8 cellular contexts compared by ENCODE assay signal in genomic region chr12:89353188-89353822, GRCh38. TPM values are rescaled to one million over a fixed set of nuclear protein-coding genes. Genes with fewer than 3 reads are reported as not detected.
DNase-seq lines count a peak whose midpoint lies in the region; ATAC-seq and TF ChIP-seq lines count a peak whose summit lies in the region.

No MANE protein-coding gene starts in this region.

- peak in 1 of 4 donors; percentile 47 for TF ChIP-seq POLR2A in stomach (IDR thresholded peaks at IDR 0.05)

- intact Hi-C loops in CD8-positive, alpha-beta T cell (cut with DNase I, micrococcal nuclease): loop anchor here (2.0 to 10.0 kb wide), 11 partner anchors 106 to 1317 kb away; partner anchors contain the start of genes POC1B (in 2 of the 2), ATP2B1 (in 1 of the 2), CEP290 (in 1 of the 2) and TMTC3 (in 1 of the 2)
- intact Hi-C loops in stomach (cut with DNase I; ENCODE audit: low total_unique reads): no loop called here

- WGBS in esophagus, 2 donors: 0 to 1% methylated on average over 31 to 49 of the region's 49 CpGs
- 0 to 1% (median 0%) methylated on average over 23 to 49 of the region's 49 CpGs for WGBS in stomach, 5 donors

- peaks cover 15% of the 10 kb centered on the region; the same call in 1 of the 2 replicates for H4K20me1 ChIP-seq in GM23338 (replicated peaks; ENCODE audit: insufficient read depth)

- no peaks in the 10 kb centered on the region for H3K9me2 ChIP-seq in GM23338 (ENCODE audit: insufficient read depth)

- peaks cover 29% of the 10 kb centered on the region; the same call in 1 of the 2 replicates for H3F3A ChIP-seq in GM23338 (replicated peaks; ENCODE audit: low read depth)

- no peak for TF ChIP-seq CTCF in CD8-positive, alpha-beta T cell (IDR thresholded peaks at IDR 0.05)
- TF ChIP-seq CTCF in GM23338 (conservative IDR thresholded peaks at IDR 0.05; ENCODE audit: low read depth in 2 of 2) (no peak), stomach (IDR thresholded peaks at IDR 0.05) (no peak)

- H3K9me3 Mint-ChIP-seq in CD8-positive, alpha-beta T cell: no peaks in the 10 kb centered on the region
- peaks cover 14% of the 10 kb centered on the region for H3K9me3 Mint-ChIP-seq in GM23338

- H3K4me1 ChIP-seq in CD8-positive, alpha-beta T cell (ENCODE audit: insufficient read depth, low read length): peaks cover 24% of the 10 kb centered on the region
- H3K4me1 ChIP-seq in GM23338 (ENCODE audit: insufficient read depth) (peaks cover 47% of the 10 kb centered on the region), esophagus (ENCODE audit: control insufficient read depth in 2 of 2, insufficient read depth in 2 of 2, low read length in 1 of 2) (peaks cover 4 to 11% of the 10 kb centered on the region in 2 donors), mononuclear cell (ENCODE audit: insufficient read depth, low read length) (peaks cover 59% of the 10 kb centered on the region), stomach (peaks cover 15 to 59% (median 34%) of the 10 kb centered on the region in 4 donors)

- H3K27ac ChIP-seq in CD8-positive, alpha-beta T cell (ENCODE audit: low read depth, low read length): peak overlapping the region; percentile 20
- H3K27ac ChIP-seq in GM23338 (ENCODE audit: low read depth): peak overlapping the region; percentile 99
- peak overlapping the region; percentile 93 to 98 for H3K27ac ChIP-seq in esophagus (ENCODE audit: low read depth in 2 of 2, low read length in 1 of 2)
- H3K27ac ChIP-seq in stomach: peak overlapping the region; percentile 96 to 99 (median 97)

- H3K4me3 Mint-ChIP-seq in CD8-positive, alpha-beta T cell: peak overlapping the region; percentile 91
- peak overlapping the region; percentile 96 for H3K4me3 Mint-ChIP-seq in GM23338

- no peaks in the 10 kb centered on the region for H3K36me3 ChIP-seq in CD8-positive, alpha-beta T cell (ENCODE audit: insufficient read depth, low read length)
- H3K36me3 ChIP-seq in GM23338 (ENCODE audit: insufficient read depth) (peaks cover 13% of the 10 kb centered on the region), esophagus (ENCODE audit: control insufficient read depth in 2 of 2, insufficient read depth in 2 of 2, low read length in 1 of 2) (peaks cover 3 to 4% of the 10 kb centered on the region in 2 donors), stomach (peaks cover 0 to 8% (median 4%) of the 10 kb centered on the region in 4 donors)

- H3K4me3 ChIP-seq in CD8-positive, alpha-beta T cell (ENCODE audit: low read depth, low read length): peak overlapping the region; percentile 54
- peak overlapping the region; percentile 70 for H3K4me3 ChIP-seq in GM23338
- peak overlapping the region; percentile 74 to 84 for H3K4me3 ChIP-seq in esophagus (ENCODE audit: low read depth in 1 of 2, low read length in 2 of 2)
- peak overlapping the region; percentile 90 for H3K4me3 ChIP-seq in mononuclear cell (ENCODE audit: low read length)
- H3K4me3 ChIP-seq in stomach: peak overlapping the region; percentile 72 to 85 (median 76)

- CTCF ChIA-PET in CD8-positive, alpha-beta T cell (lab: Charles Lee): interaction anchor here (1.4 kb wide), 1 partner anchor 109 kb away, joined by 5 read pairs; no protein-coding TSS in a partner anchor

- DNase-seq in CD8-positive, alpha-beta T cell: peak in 4 of 7 experiments; percentile 17 to 59 (median 30)
- DNase-seq in GM23338 (ENCODE audit: low spot score): peak; percentile 79
- peak; percentile 56 for DNase-seq in NCI-H446 treated with DMSO at 0.1 percent for 48 hours (lab: John Stamatoyannopoulos, UW)
- peak; percentile 51 for DNase-seq in activated T-cell treated with anti-CD3 and anti-CD28 coated beads for 48 hours (ENCODE audit: low read depth)
- DNase-seq in stomach: peak; percentile 73
- DNase-seq in central memory CD4-positive, alpha-beta T cell: no peak

- no peak for ATAC-seq in CD8-positive, alpha-beta T cell
- ATAC-seq in GM23338: peak; percentile 24

- TF ChIP-seq EP300 in stomach (IDR thresholded peaks at IDR 0.05): no peak

- H3K27me3 Mint-ChIP-seq in CD8-positive, alpha-beta T cell (ENCODE audit: low read depth): peaks cover 3% of the 10 kb centered on the region
- peaks cover 50% of the 10 kb centered on the region for H3K27me3 Mint-ChIP-seq in GM23338 (ENCODE audit: insufficient read depth, low read depth, poor library complexity)

- H3K27ac Mint-ChIP-seq in CD8-positive, alpha-beta T cell: peak overlapping the region; percentile 55
- H3K27ac Mint-ChIP-seq in GM23338: peak overlapping the region; percentile 99

- H3K79me2 ChIP-seq in GM23338 (replicated peaks; ENCODE audit: insufficient read depth): peaks cover 41% of the 10 kb centered on the region

- no peaks in the 10 kb centered on the region for H3K27me3 ChIP-seq in CD8-positive, alpha-beta T cell (ENCODE audit: insufficient read depth, low read length)
- peaks cover 54% of the 10 kb centered on the region for H3K27me3 ChIP-seq in GM23338 (ENCODE audit: insufficient read depth)
- H3K27me3 ChIP-seq in esophagus (ENCODE audit: control insufficient read depth in 1 of 2, insufficient read depth in 2 of 2, low read length in 2 of 2): no peaks in the 10 kb centered on the region
- no peaks in the 10 kb centered on the region for H3K27me3 ChIP-seq in mononuclear cell (ENCODE audit: insufficient read depth, low read length)
- no peaks in the 10 kb centered on the region for H3K27me3 ChIP-seq in stomach

- H2AFZ ChIP-seq in GM23338: no peak overlapping the region

- H3K4me2 ChIP-seq in GM23338: peak overlapping the region; percentile 96

- peaks cover 42% of the 10 kb centered on the region for H3K4me1 Mint-ChIP-seq in CD8-positive, alpha-beta T cell (ENCODE audit: low read depth)
- H3K4me1 Mint-ChIP-seq in GM23338: peaks cover 47% of the 10 kb centered on the region

- no peaks in the 10 kb centered on the region for H3K36me3 Mint-ChIP-seq in CD8-positive, alpha-beta T cell
- H3K36me3 Mint-ChIP-seq in GM23338 (ENCODE audit: low read depth): peaks cover 42% of the 10 kb centered on the region

- no peaks in the 10 kb centered on the region for H3K9me3 ChIP-seq in CD8-positive, alpha-beta T cell (ENCODE audit: low read length)
- H3K9me3 ChIP-seq in esophagus (ENCODE audit: control insufficient read depth in 2 of 2, insufficient read depth in 1 of 2, low read depth in 1 of 2, low read length in 1 of 2): no peaks in the 10 kb centered on the region
- H3K9me3 ChIP-seq in mononuclear cell (ENCODE audit: low read depth, low read length): no peaks in the 10 kb centered on the region
- no peaks in the 10 kb centered on the region for H3K9me3 ChIP-seq in stomach

- POLR2A ChIA-PET in CD8-positive, alpha-beta T cell (lab: Charles Lee): interaction anchor here (1.3 kb wide), 1 partner anchor 115 kb away, joined by 4 read pairs; no protein-coding TSS in a partner anchor

TF ChIP-seq in GM23338, 12 proteins besides CTCF, POLR2A, EP300 and RAD21:
- TF ChIP-seq ETS1 (IDR thresholded peaks at IDR 0.05): no peak
- TF ChIP-seq STAT1 (IDR thresholded peaks at IDR 0.05; ENCODE audit: unreplicated experiment): no peak
- TF ChIP-seq EZH2phosphoT487 (IDR thresholded peaks at IDR 0.05; ENCODE audit: unreplicated experiment): no peak
- TF ChIP-seq JUNB (IDR thresholded peaks at IDR 0.05; ENCODE audit: unreplicated experiment): no peak
- no peak for TF ChIP-seq NANOG (IDR thresholded peaks at IDR 0.05; ENCODE audit: borderline replicate concordance)
- no peak for TF ChIP-seq CREB1 (CRISPR knock-in tag; IDR thresholded peaks at IDR 0.05; ENCODE audit: low read depth)
- no peak for TF ChIP-seq POLR2AphosphoS5 (IDR thresholded peaks at IDR 0.05; ENCODE audit: low read depth)
- no peak for TF ChIP-seq ZNF114 (CRISPR knock-in tag; IDR thresholded peaks at IDR 0.05)
- no peak for TF ChIP-seq EZH2 (IDR thresholded peaks at IDR 0.05; ENCODE audit: low read depth, unreplicated experiment)
- no peak for TF ChIP-seq REST (IDR thresholded peaks at IDR 0.05; ENCODE audit: unreplicated experiment)
- TF ChIP-seq ZNF331 (CRISPR knock-in tag; IDR thresholded peaks at IDR 0.05; ENCODE audit: low read depth): no peak

RNA-seq across cellular contexts. Expression of gene DUSP6, which starts 1.0 kb away (rescaled TPM):
- total RNA-seq in CD8-positive, alpha-beta T cell: 1 to 10 TPM; 3.0 to 3.9 TPM
- total RNA-seq in GM23338 (2014; rRNA removed; shearing (Covaris generic)): 153 and 191 TPM in 2 replicates
- polyA plus RNA-seq in GM23338 (2016; fragmentation: Nextera tagmentation; extraction: Ambion mirVana): 100 and 117 TPM in 2 replicates
- polyA plus RNA-seq in esophagus: 1 to 10 TPM; 3.8 to 9.2 TPM
- total RNA-seq in mononuclear cell: 375 TPM
- total RNA-seq in stomach: 100 to 1,000 TPM in 1 of 5 donors, 10 to 100 TPM in 4; 27.5 to 105 (median 30.7) TPM
- polyA plus RNA-seq in stomach: 10 to 100 TPM; 11.3 to 16.5 (median 14.8) TPM

Comparison
In these comparisons a context has a peak if more than half of its experiments do, and no peak if none do; other contexts are left out.
1. H3K27ac ChIP-seq: peak in every context shown above with its lines; median percentile 99 in GM23338; 97 in stomach; 96 in esophagus; 20 in CD8-positive, alpha-beta T cell.
2. RNA of gene DUSP6, which starts 1.0 kb away (total RNA-seq): 375 TPM in mononuclear cell (single experiment), 153 to 191 TPM in GM23338 and 27.5 to 105 TPM in stomach; 3.0 to 3.9 TPM in CD8-positive, alpha-beta T cell; every median in the first group is over 4 times any median in the second.
3. Peak in every context shown above with its lines, with median percentiles within 50 percentile points of each other: H3K4me3 ChIP-seq.